In genomic region chr3:168213920-168214319, GRCh38 we compare ENCODE assay signal across 9 cellular contexts.
DNase-seq lines count a peak whose midpoint lies in the region; ATAC-seq and TF ChIP-seq lines count a peak whose summit lies in the region.
"Had no signal": no experiment of that assay in that cellular context is flagged by ENCODE, and none has a peak within 500 bp of the region (broad histone marks: within the 10 kb centered on the region; RNA-seq: fewer than 3 reads in every experiment).

No MANE protein-coding gene starts in this region.

- CTCF ChIA-PET in Panc1 (lab: Charles Lee), result no interaction called here
- CTCF ChIA-PET in mammary epithelial cell (lab: Charles Lee; ENCODE audit: low non-redundant PET), result no interaction called here

- dilution Hi-C loops in mammary epithelial cell (cut with HindIII; ENCODE audit: low sequenced_read_pairs), result no loop called here

- no peak overlapping the region for H3K27ac ChIP-seq in BLaER1
- no peak overlapping the region for H3K27ac ChIP-seq in Panc1 (ENCODE audit: low read length)
- no peak overlapping the region for H3K27ac ChIP-seq in adrenal gland
- no peak overlapping the region for H3K27ac ChIP-seq in thyroid gland
- no peak overlapping the region for H3K27ac ChIP-seq in mammary epithelial cell (ENCODE audit: insufficient read depth, low read depth, low read length)

- peaks cover 17% of the 10 kb centered on the region for H3K4me1 ChIP-seq in BLaER1
- no peaks in the 10 kb centered on the region; the same call in 1 of the 2 replicates for H3K4me1 ChIP-seq in Panc1 (ENCODE audit: control insufficient read depth, insufficient read depth, low read length)
- no peaks in the 10 kb centered on the region for H3K4me1 ChIP-seq in adrenal gland (replicated peaks in 1 of 2)
- H3K4me1 ChIP-seq in thyroid gland, result no peaks in the 10 kb centered on the region
- H3K4me1 ChIP-seq in mammary epithelial cell (ENCODE audit: insufficient read depth, low read length), result no peaks in the 10 kb centered on the region

- DNase-seq in GM19238 (ENCODE audit: insufficient read length, low spot score), result peak; percentile 5
- DNase-seq in Panc1 (ENCODE audit: low read depth, low spot score), result no peak
- no peak for DNase-seq in adrenal gland
- no peak for DNase-seq in NCI-H345 treated with DMSO at 0.1 percent for 48 hours (lab: John Stamatoyannopoulos, UW; ENCODE audit: unreplicated experiment)
- no peak for DNase-seq in thyroid gland
- DNase-seq in mammary epithelial cell, result no peak
- DNase-seq: KBM-7 had no signal

- POLR2A ChIA-PET in Panc1 (lab: Charles Lee), result no interaction called here

- no TSS peak for BruUV-seq in Panc1 (replicated peaks; lab: Mats Ljungman, UMichigan)
- no TSS peak for BruUV-seq in mammary epithelial cell (replicated peaks; lab: Mats Ljungman, UMichigan)

- no peak for TF ChIP-seq POLR2A in adrenal gland (IDR thresholded peaks at IDR 0.05)
- TF ChIP-seq POLR2A in thyroid gland (IDR thresholded peaks at IDR 0.05), result no peak

- TF ChIP-seq CTCF in Panc1 (IDR thresholded peaks at IDR 0.05) (no peak), adrenal gland (IDR thresholded peaks at IDR 0.05) (no peak), thyroid gland (IDR thresholded peaks at IDR 0.05) (no peak), mammary epithelial cell (conservative IDR thresholded peaks at IDR 0.05 in 1 of 2, IDR thresholded peaks at IDR 0.05 in 1 of 2; ENCODE audit: extremely low read depth in 1 of 2, insufficient read depth in 1 of 2, low read depth in 1 of 2, low read length in 2 of 2) (no peak)

- in situ Hi-C loops in Panc1 (cut with HindIII; ENCODE audit: low pct_unique_long_range_greater_than_20kb, low sequenced_read_pairs), result no loop called here
- in situ Hi-C loops in mammary epithelial cell (cut with MboI; ENCODE audit: low sequenced_read_pairs in 2 of 2), result loop anchor here (5.0 to 10.0 kb wide), 2 partner anchors 628 to 631 kb away; no protein-coding TSS in a partner anchor

- H3K9me3 ChIP-seq in BLaER1 (no peaks in the 10 kb centered on the region), Panc1 (ENCODE audit: control insufficient read depth, insufficient read depth, low read depth, low read length) (no peaks in the 10 kb centered on the region), adrenal gland (replicated peaks in 1 of 3) (no peaks in the 10 kb centered on the region), thyroid gland (no peaks in the 10 kb centered on the region), mammary epithelial cell (replicated peaks; ENCODE audit: insufficient read depth, low read length) (no peaks in the 10 kb centered on the region)

- H3K79me2 ChIP-seq in mammary epithelial cell (ENCODE audit: insufficient read depth, low read length), result no peaks in the 10 kb centered on the region

- H3K36me3 ChIP-seq in BLaER1 (no peaks in the 10 kb centered on the region), Panc1 (ENCODE audit: control insufficient read depth, insufficient read depth, low read length) (no peaks in the 10 kb centered on the region), adrenal gland (replicated peaks in 1 of 2) (no peaks in the 10 kb centered on the region), thyroid gland (no peaks in the 10 kb centered on the region), mammary epithelial cell (ENCODE audit: insufficient read depth, low read length) (no peaks in the 10 kb centered on the region)

- ATAC-seq in HG02885 (IDR thresholded peaks at IDR 0.05; ENCODE audit: poor library complexity, unreplicated experiment) (peak; percentile 87), Panc1 (peak; percentile 65; the same call in 1 of the 2 replicates)

- H3K27me3 ChIP-seq in BLaER1 (no peaks in the 10 kb centered on the region), Panc1 (ENCODE audit: control insufficient read depth, insufficient read depth, low read length) (no peaks in the 10 kb centered on the region), adrenal gland (no peaks in the 10 kb centered on the region), thyroid gland (no peaks in the 10 kb centered on the region), mammary epithelial cell (ENCODE audit: insufficient read depth, low read length) (no peaks in the 10 kb centered on the region)

- intact Hi-C loops in Panc1 (cut with micrococcal nuclease; ENCODE audit: unreplicated experiment), result loop anchor here (10.0 kb wide), 1 partner anchor 1451 kb away; the partner anchor contains the start of gene MECOM
- intact Hi-C loops in adrenal gland (cut with DNase I), result loop anchor here in 1 of 2 donors (5.0 kb wide), 1 partner anchor 628 kb away; no protein-coding TSS in a partner anchor
- intact Hi-C loops in thyroid gland (cut with DNase I), result loop anchor here (5.0 kb wide), 1 partner anchor 633 kb away; no protein-coding TSS in a partner anchor
- intact Hi-C loops in mammary epithelial cell (cut with micrococcal nuclease), result loop anchor here (10.0 kb wide), 1 partner anchor 411 kb away; no protein-coding TSS in a partner anchor

- WGBS in adrenal gland, 4 donors, result 68 to 75% (median 70%) methylated on average over 4 of the region's 4 CpGs
- WGBS in thyroid gland, 2 donors, result 67 to 80% methylated on average over 4 of the region's 4 CpGs
- WGBS in mammary epithelial cell (ENCODE audit: low coverage, missing lambda C conversion rate), result 79% methylated on average over 4 of the region's 4 CpGs

- H2AFZ ChIP-seq in mammary epithelial cell (ENCODE audit: low read depth, low read length), result no peak overlapping the region

- peak overlapping the region; percentile 7; the same call in 1 of the 2 replicates for H3K9ac ChIP-seq in BLaER1
- no peak overlapping the region for H3K9ac ChIP-seq in mammary epithelial cell (ENCODE audit: insufficient read depth, low read length)

- no peaks in the 10 kb centered on the region for H4K20me1 ChIP-seq in BLaER1
- no peaks in the 10 kb centered on the region for H4K20me1 ChIP-seq in mammary epithelial cell (ENCODE audit: insufficient read depth, low read length)

- H3K4me2 ChIP-seq in BLaER1 (peak overlapping the region; percentile 62), mammary epithelial cell (ENCODE audit: insufficient read depth, low read depth, low read length) (no peak overlapping the region)

- no peak overlapping the region; the same call in 1 of the 2 replicates for H3K4me3 ChIP-seq in BLaER1
- H3K4me3 ChIP-seq in Panc1 (ENCODE audit: low read depth in 2 of 2, low read length in 2 of 2), result peak overlapping the region in 1 of 2 experiments; percentile 7; a peak in 1 of 4 replicates
- H3K4me3 ChIP-seq in adrenal gland, result no peak overlapping the region
- H3K4me3 ChIP-seq in thyroid gland (replicated peaks in 1 of 3), result no peak overlapping the region
- H3K4me3 ChIP-seq in mammary epithelial cell (replicated peaks in 1 of 3; ENCODE audit: insufficient read depth in 1 of 3, low read depth in 2 of 3, low read length in 3 of 3), result no peak overlapping the region
